22 cellular contexts compared by ENCODE assay signal in genomic region chr13:107554355-107554905, GRCh38.
DNase-seq lines count a peak whose midpoint lies in the region; ATAC-seq and TF ChIP-seq lines count a peak whose summit lies in the region.
"Had no signal": no experiment of that assay in that cellular context is flagged by ENCODE, and none has a peak within 500 bp of the region (broad histone marks: within the 10 kb centered on the region; RNA-seq: fewer than 3 reads in every experiment).

No MANE protein-coding gene starts in this region.

- no peaks in the 10 kb centered on the region for H3K27me3 Mint-ChIP-seq in nephron progenitor cell (ENCODE audit: low read depth, poor library complexity)
- H3K27me3 Mint-ChIP-seq: natural killer cell treated with Interleukin-12 subunit alpha and Interleukin-12 subunit beta and Interleukin-15 and Interleukin-18, amount 100 ng/mL, for 72 hours had no signal

- H3K4me3 Mint-ChIP-seq in nephron progenitor cell, result no peak overlapping the region
- H3K4me3 Mint-ChIP-seq: natural killer cell treated with Interleukin-12 subunit alpha and Interleukin-12 subunit beta and Interleukin-15 and Interleukin-18, amount 100 ng/mL, for 72 hours had no signal

- peaks cover 10% of the 10 kb centered on the region for H3K4me1 Mint-ChIP-seq in nephron progenitor cell

- no peaks in the 10 kb centered on the region for H3K9me3 Mint-ChIP-seq in nephron progenitor cell

- H3K36me3 Mint-ChIP-seq in nephron progenitor cell (ENCODE audit: low read depth), result no peaks in the 10 kb centered on the region
- H3K36me3 Mint-ChIP-seq: natural killer cell treated with Interleukin-12 subunit alpha and Interleukin-12 subunit beta and Interleukin-15 and Interleukin-18, amount 100 ng/mL, for 72 hours had no signal

- peak overlapping the region; percentile 70 for H3K27ac Mint-ChIP-seq in nephron progenitor cell
- H3K27ac Mint-ChIP-seq: natural killer cell treated with Interleukin-12 subunit alpha and Interleukin-12 subunit beta and Interleukin-15 and Interleukin-18, amount 100 ng/mL, for 72 hours had no signal

- no peak for TF ChIP-seq CTCF in nephron progenitor cell (IDR thresholded peaks at IDR 0.05)

- DNase-seq in DMS79 (lab: John Stamatoyannopoulos, UW) (peak; percentile 56), NCI-H187 (lab: John Stamatoyannopoulos, UW) (peak; percentile 40 to 80), NCI-H510A (lab: John Stamatoyannopoulos, UW) (peak; percentile 76), nephron progenitor cell (no peak)
- no peak for DNase-seq in activated T-cell treated with anti-CD3 and anti-CD28 coated beads, Interleukin-2, amount 50 U/mL, for 1 hour
- DNase-seq: ACHN; activated CD4-positive, alpha-beta T cell treated with anti-CD3 and anti-CD28 coated beads, Interleukin-2, amount 50 U/mL, for 4 hours; activated gamma-delta T cell; cortex of kidney; GF-D8; Kasumi-1; left colon; NCI-H1436 treated with DMSO at 0.1 percent for 48 hours; NCI-H82; posterior cingulate gyrus; T-helper 2 cell; testis had no signal

- ATAC-seq in HG03354 (IDR thresholded peaks at IDR 0.05; ENCODE audit: poor library complexity, severe bottlenecking, unreplicated experiment) (no peak), HG02840 (IDR thresholded peaks at IDR 0.05; ENCODE audit: low FRiP score, unreplicated experiment) (no peak), GM18502 (IDR thresholded peaks at IDR 0.05; ENCODE audit: poor library complexity, unreplicated experiment) (no peak)
- ATAC-seq: left colon; natural killer cell treated with Interleukin-12 subunit alpha and Interleukin-12 subunit beta and Interleukin-15 and Interleukin-18, amount 100 ng/mL, for 72 hours; PC-3 had no signal

Comparison
In these comparisons a context has a peak if more than half of its experiments do, and no peak if none do; other contexts are left out.
1. DNase-seq: peak in DMS79 (single experiment), NCI-H187 (2 of 2) and NCI-H510A (single experiment); none in nephron progenitor cell (single experiment) and activated T-cell treated with anti-CD3 and anti-CD28 coated beads, Interleukin-2, amount 50 U/mL, for 1 hour (single experiment).